In genomic region chr17:4127555-4127954, GRCh38 we compare ENCODE assay signal across 17 cellular contexts.
"Had no signal": no experiment of that assay in that cellular context is flagged by ENCODE, and none has a peak within 500 bp of the region (broad histone marks: within the 10 kb centered on the region; RNA-seq: fewer than 3 reads in every experiment).

No MANE protein-coding gene starts in this region.

- H3K27ac ChIP-seq: adrenal gland, tibial artery, WERI-Rb-1 had no signal

- DNase-seq: activated CD4-positive, alpha-beta T cell treated with anti-CD3 and anti-CD28 coated beads for 1 hour; activated CD4-positive, alpha-beta T cell treated with anti-CD3 and anti-CD28 coated beads, Interleukin-2, amount 50 U/mL, for 48 hours; activated CD8-positive, alpha-beta memory T cell treated with anti-CD3 and anti-CD28 coated beads, Interleukin-2, amount 10 ng/mL, durations not matched to agents 7 days and 5 days; activated effector memory CD4-positive, alpha-beta T cell treated with anti-CD3 and anti-CD28 coated beads, Interleukin-2, amount 50 U/mL, for 16 hours; adrenal gland; dermis blood vessel endothelial cell; effector memory CD4-positive, alpha-beta T cell; hypothalamus; midbrain; spleen; stimulated activated naive CD8-positive, alpha-beta T cell treated with anti-CD3 and anti-CD28 coated beads, Interleukin-15, Interleukin-2, amounts not matched to agents 100 U/mL and 50 U/mL, for 24 hours; substantia nigra; T-helper 2 cell; WERI-Rb-1 had no signal

- ATAC-seq: activated CD8-positive, alpha-beta memory T cell treated with anti-CD3 and anti-CD28 coated beads, Interleukin-2, amount 10 ng/mL, durations not matched to agents 7 days and 5 days; activated naive CD4-positive, alpha-beta T cell treated with anti-CD3 and anti-CD28 coated beads, Interleukin-2, amount 50 U/mL, for 72 hours; stimulated activated naive CD8-positive, alpha-beta T cell treated with anti-CD3 and anti-CD28 coated beads, Interleukin-15, Interleukin-2, amounts not matched to agents 100 U/mL and 50 U/mL, for 24 hours had no signal

- H3K27me3 ChIP-seq: adrenal gland, spleen, tibial artery had no signal

- H3K4me3 ChIP-seq: adrenal gland, lung, spleen, tibial artery had no signal

- H3K9me3 ChIP-seq: adrenal gland, spleen, tibial artery had no signal
